In genomic region chr3:113685956-113686721, GRCh38 we compare ENCODE assay signal across 10 cellular contexts. TPM values are rescaled to one million over a fixed set of nuclear protein-coding genes. Genes with fewer than 3 reads are reported as not detected.
DNase-seq lines count a peak whose midpoint lies in the region; TF ChIP-seq lines count a peak whose summit lies in the region.
"Had no signal": no experiment of that assay in that cellular context is flagged by ENCODE, and none has a peak within 500 bp of the region (broad histone marks: within the 10 kb centered on the region; RNA-seq: fewer than 3 reads in every experiment).

No MANE protein-coding gene starts in this region.

- no peak for TF ChIP-seq CTCF in hepatocyte (IDR thresholded peaks at IDR 0.05; ENCODE audit: poor library complexity)

- peak; percentile 45 for DNase-seq in HCEC 1CT
- peak; percentile 28 for DNase-seq in hepatocyte (ENCODE audit: low spot score)
- DNase-seq in DMS153 treated with DMSO at 0.1 percent for 48 hours (lab: John Stamatoyannopoulos, UW; ENCODE audit: unreplicated experiment) = no peak
- DNase-seq in NCI-H187 (lab: John Stamatoyannopoulos, UW) = no peak
- no peak for DNase-seq in central memory CD4-positive, alpha-beta T cell
- DNase-seq: activated CD8-positive, alpha-beta memory T cell treated with anti-CD3 and anti-CD28 coated beads, Interleukin-2, amount 50 U/mL, for 48 hours; DND-41; NCI-H1092 treated with DMSO at 0.1 percent for 48 hours had no signal

- H3K27me3 ChIP-seq in hepatocyte = no peaks in the 10 kb centered on the region
- H3K27me3 ChIP-seq in thymus (ENCODE audit: control insufficient read depth, insufficient read depth) = no peaks in the 10 kb centered on the region

- no peaks in the 10 kb centered on the region for H3K36me3 ChIP-seq in hepatocyte (replicated peaks; ENCODE audit: insufficient read depth, low read depth)
- H3K36me3 ChIP-seq in thymus (ENCODE audit: control insufficient read depth, insufficient read depth) = peaks cover 11% of the 10 kb centered on the region

- H3K9me3 ChIP-seq in hepatocyte (ENCODE audit: low read depth) (peaks cover 8% of the 10 kb centered on the region), thymus (ENCODE audit: control insufficient read depth) (peaks cover 4% of the 10 kb centered on the region)

- no peaks in the 10 kb centered on the region for H4K20me1 ChIP-seq in hepatocyte (ENCODE audit: insufficient read depth, poor library complexity, severe bottlenecking)

- H3K27ac ChIP-seq in adipose tissue (ENCODE audit: low read depth, low read length) = peak overlapping the region; percentile 22
- no peak overlapping the region for H3K27ac ChIP-seq in hepatocyte
- peak overlapping the region; percentile 13 for H3K27ac ChIP-seq in thymus (ENCODE audit: low read depth)

- H3K4me1 ChIP-seq in hepatocyte (ENCODE audit: insufficient read depth) = peaks cover 4% of the 10 kb centered on the region
- H3K4me1 ChIP-seq in thymus (ENCODE audit: control insufficient read depth, insufficient read depth, low read length) = no peaks in the 10 kb centered on the region

- no peak overlapping the region for H3K4me2 ChIP-seq in hepatocyte

- H3K4me3 ChIP-seq in hepatocyte = no peak overlapping the region
- no peak overlapping the region for H3K4me3 ChIP-seq in thymus (ENCODE audit: low read length)

- H3K9me2 ChIP-seq in hepatocyte (replicated peaks; ENCODE audit: insufficient read depth) = no peaks in the 10 kb centered on the region

- 43 to 53% (median 49%) methylated on average over 2 of the region's 2 CpGs for WGBS in adipose tissue, 3 donors
- 47% methylated on average over 2 of the region's 2 CpGs for WGBS in hepatocyte (ENCODE audit: low lambda C conversion rate, missing lambda C conversion rate)
- 97% methylated on average over 2 of the region's 2 CpGs for WGBS in thymus

- peaks cover 69% of the 10 kb centered on the region for H3K79me2 ChIP-seq in hepatocyte

- H2AFZ ChIP-seq in hepatocyte = no peak overlapping the region

RNA-seq across cellular contexts. Expression of gene USF3, which starts 10.3 kb away (rescaled TPM):
- polyA plus RNA-seq in adipose tissue (1 to 10 TPM; 2.7 to 6.0 (median 3.5) TPM), hepatocyte (4.8 and 5.8 TPM in 2 replicates), thymus (8.6 TPM)
- total RNA-seq in hepatocyte = 18.8 and 20.7 TPM in 2 replicates

RNA-seq across cellular contexts. Expression of gene NAA50, which starts 59.9 kb away (rescaled TPM):
- polyA plus RNA-seq in adipose tissue (10 to 100 TPM; 20.8 to 76.7 (median 46.0) TPM), hepatocyte (45.5 and 64.3 TPM in 2 replicates), thymus (43.6 TPM)
- 103 and 124 TPM in 2 replicates for total RNA-seq in hepatocyte

Comparison
In these comparisons a context has a peak if more than half of its experiments do, and no peak if none do; other contexts are left out.
1. DNase-seq: peak in HCEC 1CT (single experiment) and hepatocyte (single experiment); none in DMS153 treated with DMSO at 0.1 percent for 48 hours (single experiment), NCI-H187 (0 of 2) and central memory CD4-positive, alpha-beta T cell (single experiment).